Comparison of ENCODE assay signal across 8 cellular contexts in the genomic region with DNA sequence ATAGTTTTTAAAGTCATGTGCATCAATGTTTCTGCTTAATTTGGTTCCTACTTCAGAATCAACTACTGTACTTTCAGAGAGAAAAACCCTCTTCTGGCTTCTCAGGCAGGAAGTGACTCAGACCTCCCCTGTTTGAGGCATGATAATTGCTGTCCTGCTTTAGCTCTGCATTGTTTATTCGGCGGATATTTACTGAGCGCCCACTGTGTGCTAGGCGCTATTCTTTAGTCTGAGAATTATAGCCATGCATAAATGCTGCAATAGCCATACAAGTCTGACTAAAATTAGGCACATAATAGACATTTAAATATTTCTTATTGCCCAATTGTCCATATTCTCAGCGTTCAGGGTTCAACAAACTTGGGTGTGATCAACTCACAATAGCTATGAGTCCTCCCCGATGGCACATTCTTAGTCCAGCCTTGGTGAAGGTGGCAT. TPM values are rescaled to one million over a fixed set of nuclear protein-coding genes. Genes with fewer than 3 reads are reported as not detected.
DNase-seq lines count a peak whose midpoint lies in the region; ATAC-seq lines count a peak whose summit lies in the region.

No MANE protein-coding gene starts in this region.

- H3K9me3 Mint-ChIP-seq in CD4-positive, alpha-beta memory T cell, result peaks cover 0 to 7% (median 2%) of the 10 kb centered on the region in 8 donors

- peak; percentile 37 to 78 (median 44) for DNase-seq in CD4-positive, alpha-beta memory T cell
- DNase-seq in SHP77 treated with DMSO at 0.1 percent for 48 hours (lab: John Stamatoyannopoulos, UW), result peak; percentile 79
- DNase-seq in astrocyte of the hippocampus (ENCODE audit: low read depth, low spot score), result peak; percentile 68
- DNase-seq in NCI-H82 (lab: John Stamatoyannopoulos, UW), result no peak
- DNase-seq in ureter (ENCODE audit: low spot score), result no peak
- DNase-seq in cortex of kidney (lab: John Stamatoyannopoulos, UW), result no peak

- no peaks in the 10 kb centered on the region for H3K9me3 ChIP-seq in CD4-positive, alpha-beta memory T cell (ENCODE audit: control insufficient read depth in 1 of 2, low read length in 2 of 2)
- H3K9me3 ChIP-seq in mesodermal cell (ENCODE audit: control insufficient read depth, low read length), result no peaks in the 10 kb centered on the region

- H3K4me3 ChIP-seq in CD4-positive, alpha-beta memory T cell (ENCODE audit: low read length in 2 of 2), result no peak overlapping the region
- H3K4me3 ChIP-seq in mesodermal cell (ENCODE audit: extremely low read depth, insufficient read depth, low read length, poor library complexity, severe bottlenecking), result no peak overlapping the region

- POLR2A ChIA-PET in CD4-positive, alpha-beta memory T cell (lab: Charles Lee; ENCODE audit: partially characterized antibody), result interaction anchor here (0.6 to 9.5 kb wide), 12 partner anchors 11 to 817 kb away, joined by 3 to 75 read pairs (median 5); partner anchors contain the start of gene SLC38A1

- peaks cover 58% of the 10 kb centered on the region for H3K4me1 ChIP-seq in CD4-positive, alpha-beta memory T cell (ENCODE audit: insufficient read depth, low read length)
- peaks cover 52% of the 10 kb centered on the region for H3K4me1 ChIP-seq in mesodermal cell (ENCODE audit: control insufficient read depth, insufficient read depth, low read length, poor library complexity, severe bottlenecking)

- H3K36me3 ChIP-seq in CD4-positive, alpha-beta memory T cell (ENCODE audit: insufficient read depth, low read length), result no peaks in the 10 kb centered on the region
- H3K36me3 ChIP-seq in mesodermal cell (ENCODE audit: control insufficient read depth, insufficient read depth, low read length), result no peaks in the 10 kb centered on the region

- ATAC-seq in HG02885 (IDR thresholded peaks at IDR 0.05; ENCODE audit: poor library complexity, unreplicated experiment), result peak; percentile 84

- peak overlapping the region; percentile 53 to 99 (median 84) for H3K27ac Mint-ChIP-seq in CD4-positive, alpha-beta memory T cell

- H3K4me1 Mint-ChIP-seq in CD4-positive, alpha-beta memory T cell, result peaks cover 47 to 62% (median 54%) of the 10 kb centered on the region in 4 donors

- no peaks in the 10 kb centered on the region for H3K27me3 ChIP-seq in CD4-positive, alpha-beta memory T cell (ENCODE audit: insufficient read depth, low read length)

- CTCF ChIA-PET in CD4-positive, alpha-beta memory T cell (lab: Charles Lee; ENCODE audit: partially characterized antibody), result interaction anchor here (0.7 to 2.5 kb wide), 5 partner anchors 15 to 683 kb away, joined by 3 to 6 read pairs (median 4); no protein-coding TSS in a partner anchor

- H3K4me3 Mint-ChIP-seq in CD4-positive, alpha-beta memory T cell, result peak overlapping the region in 7 of 8 donors; percentile 0 to 79 (median 49)

- WGBS in mesodermal cell (ENCODE audit: insufficient coverage in 2 of 2), 2 experiments, result 15 to 31% methylated on average over 4 to 5 of the region's 6 CpGs

- peaks cover 2 to 10% of the 10 kb centered on the region in 2 donors for H3K36me3 Mint-ChIP-seq in CD4-positive, alpha-beta memory T cell

- H3K27me3 Mint-ChIP-seq in CD4-positive, alpha-beta memory T cell, result no peaks in the 10 kb centered on the region

- intact Hi-C loops in CD4-positive, alpha-beta memory T cell (cut with micrococcal nuclease), result no loop called here

- H3K27ac ChIP-seq in CD4-positive, alpha-beta memory T cell (ENCODE audit: low read depth, low read length), result peak overlapping the region; percentile 29
- peak overlapping the region; percentile 79 for H3K27ac ChIP-seq in mesodermal cell (ENCODE audit: low read depth, low read length, severe bottlenecking)

RNA-seq across cellular contexts. Expression of gene AMIGO2, which starts 6.1 kb away (rescaled TPM):
- total RNA-seq in CD4-positive, alpha-beta memory T cell, result 10 to 100 TPM; 12.8 to 13.1 TPM
- polyA plus RNA-seq in CD4-positive, alpha-beta memory T cell, result 10 to 100 TPM; 15.0 to 17.0 TPM
- 34.4 TPM for polyA plus RNA-seq in mesodermal cell (2013, experiment 1 of 2)
- 39.7 TPM for polyA plus RNA-seq in mesodermal cell (2013, experiment 2 of 2)
- 61.7 TPM for total RNA-seq in ureter

RNA-seq across cellular contexts. Expression of gene PCED1B, which starts 6.4 kb away (rescaled TPM):
- total RNA-seq in CD4-positive, alpha-beta memory T cell, result 10 to 100 TPM; 44.3 to 49.0 TPM
- polyA plus RNA-seq in CD4-positive, alpha-beta memory T cell, result 10 to 100 TPM; 46.6 to 74.6 TPM
- polyA plus RNA-seq in mesodermal cell (2013, experiment 1 of 2), result 6.5 TPM
- 5.0 TPM for polyA plus RNA-seq in mesodermal cell (2013, experiment 2 of 2)
- 22.1 TPM for total RNA-seq in ureter

Comparison
In these comparisons a context has a peak if more than half of its experiments do, and no peak if none do; other contexts are left out.
1. DNase-seq: peak in CD4-positive, alpha-beta memory T cell (5 of 5), SHP77 treated with DMSO at 0.1 percent for 48 hours (single experiment) and astrocyte of the hippocampus (single experiment); none in NCI-H82 (single experiment), ureter (single experiment) and cortex of kidney (single experiment).